1 cellular context compared by ENCODE assay signal in genomic region chr14:52049271-52049670, GRCh38.
TF ChIP-seq lines count a peak whose summit lies in the region.

No MANE protein-coding gene starts in this region.

TF ChIP-seq in IMR-90, 13 proteins besides CTCF, POLR2A, EP300 and RAD21 (continued from another document):
- TF ChIP-seq SMC3 (IDR thresholded peaks at IDR 0.05; ENCODE audit: low read depth, low read length) (no peak), CEBPB (IDR thresholded peaks at IDR 0.05; ENCODE audit: low read depth, low read length) (no peak), RCOR1 (IDR thresholded peaks at IDR 0.05; ENCODE audit: insufficient replicate concordance, low read length) (no peak), FOS (IDR thresholded peaks at IDR 0.05; ENCODE audit: low read depth, low read length) (no peak), MXI1 (IDR thresholded peaks at IDR 0.05; ENCODE audit: borderline replicate concordance, low read depth, low read length) (no peak), MAFK (IDR thresholded peaks at IDR 0.05; ENCODE audit: low read depth, low read length) (no peak), RFX5 (IDR thresholded peaks at IDR 0.05; ENCODE audit: low read depth, low read length) (no peak)
